Comparison of ENCODE assay signal across 8 cellular contexts in genomic region chr3:155862290-155862982, GRCh38. TPM values are rescaled to one million over a fixed set of nuclear protein-coding genes. Genes with fewer than 3 reads are reported as not detected.
DNase-seq lines count a peak whose midpoint lies in the region; ATAC-seq lines count a peak whose summit lies in the region.
"Not testable (repeated sequence)": the region's sequence is repeated elsewhere in the genome, so short reads cannot be mapped to it uniquely, and the experiment has no call there.

No MANE protein-coding gene starts in this region.

- H3K4me1 Mint-ChIP-seq in activated T-helper 17 cell treated with anti-CD3 and anti-CD28 coated beads, Interleukin-2, amount 50 U/mL, for 72 hours; memory B cell: not testable (repeated sequence)
- H3K4me1 Mint-ChIP-seq in dendritic cell treated with granulocyte-macrophage colony-stimulating factor and Interleukin-4, amounts not matched to agents 40 ng/mL and 50 ng/mL, for 4 days (ENCODE audit: low read depth): peaks cover 10% of the 10 kb centered on the region

- peak overlapping the region; percentile 88 for H3K27ac Mint-ChIP-seq in activated T-helper 17 cell treated with anti-CD3 and anti-CD28 coated beads, Interleukin-2, amount 50 U/mL, for 72 hours
- H3K27ac Mint-ChIP-seq in dendritic cell treated with granulocyte-macrophage colony-stimulating factor and Interleukin-4, amounts not matched to agents 40 ng/mL and 50 ng/mL, for 4 days: peak overlapping the region; percentile 25
- not testable (repeated sequence) for H3K27ac Mint-ChIP-seq in memory B cell

- H3K27me3 Mint-ChIP-seq in activated T-helper 17 cell treated with anti-CD3 and anti-CD28 coated beads, Interleukin-2, amount 50 U/mL, for 72 hours; dendritic cell treated with granulocyte-macrophage colony-stimulating factor and Interleukin-4, amounts not matched to agents 40 ng/mL and 50 ng/mL, for 4 days; memory B cell: not testable (repeated sequence)

- ATAC-seq in activated CD4-positive, CD25-positive, alpha-beta regulatory T cell treated with anti-CD3 and anti-CD28 coated beads, Interleukin-2, amount 50 U/mL, for 24 hours: peak; percentile 94 to 97
- peak; percentile 99 for ATAC-seq in activated T-helper 17 cell treated with anti-CD3 and anti-CD28 coated beads, Interleukin-2, amount 50 U/mL, for 72 hours (replicated peaks)
- peak; percentile 26 for ATAC-seq in memory B cell (ENCODE audit: low read depth)

- DNase-seq in DMS53 (lab: John Stamatoyannopoulos, UW): peak; percentile 42
- DNase-seq in MG63: peak; percentile 90
- DNase-seq in RPMI7951 (ENCODE audit: low read depth): peak; percentile 90
- DNase-seq in memory B cell (ENCODE audit: low spot score in 2 of 2): not testable (repeated sequence)
- peak; percentile 21 for DNase-seq in stimulated activated CD8-positive, alpha-beta memory T cell treated with anti-CD3 and anti-CD28 coated beads, Interleukin-12 subunit alpha, Interleukin-12 subunit beta, amount 100 ng/mL, for 4 hours (ENCODE audit: low read depth)

- H3K9me3 ChIP-seq in MG63: not testable (repeated sequence)

- intact Hi-C loops in dendritic cell treated with granulocyte-macrophage colony-stimulating factor and Interleukin-4, amounts not matched to agents 40 ng/mL and 50 ng/mL, for 4 days (cut with micrococcal nuclease): loop anchor here (5.0 kb wide), 1 partner anchor 110 kb away; no protein-coding TSS in a partner anchor

- peak overlapping the region; percentile 55 for H3K4me3 Mint-ChIP-seq in activated T-helper 17 cell treated with anti-CD3 and anti-CD28 coated beads, Interleukin-2, amount 50 U/mL, for 72 hours
- H3K4me3 Mint-ChIP-seq in dendritic cell treated with granulocyte-macrophage colony-stimulating factor and Interleukin-4, amounts not matched to agents 40 ng/mL and 50 ng/mL, for 4 days: not testable (repeated sequence)
- H3K4me3 Mint-ChIP-seq in memory B cell: peak overlapping the region; percentile 41

- not testable (repeated sequence) for H3K9me3 Mint-ChIP-seq in activated T-helper 17 cell treated with anti-CD3 and anti-CD28 coated beads, Interleukin-2, amount 50 U/mL, for 72 hours; dendritic cell treated with granulocyte-macrophage colony-stimulating factor and Interleukin-4, amounts not matched to agents 40 ng/mL and 50 ng/mL, for 4 days; memory B cell

- not testable (repeated sequence) for H3K36me3 ChIP-seq in MG63

- H3K27me3 ChIP-seq in MG63: not testable (repeated sequence)

- H3K36me3 Mint-ChIP-seq in activated T-helper 17 cell treated with anti-CD3 and anti-CD28 coated beads, Interleukin-2, amount 50 U/mL, for 72 hours (ENCODE audit: low read depth); dendritic cell treated with granulocyte-macrophage colony-stimulating factor and Interleukin-4, amounts not matched to agents 40 ng/mL and 50 ng/mL, for 4 days (ENCODE audit: low read depth); memory B cell: not testable (repeated sequence)

- H3K4me3 ChIP-seq in MG63: not testable (repeated sequence)

RNA-seq across cellular contexts. Expression of gene GMPS, which starts 8.0 kb away (rescaled TPM):
- 51.3 and 56.7 TPM in 2 replicates for total RNA-seq in MG63 (2014; rRNA removed; shearing (Covaris generic); ENCODE audit: low replicate concordance)
- 58.1 and 89.0 TPM in 2 replicates for total RNA-seq in RPMI7951 (2014; rRNA removed; shearing (Covaris generic))
- total RNA-seq in activated T-helper 17 cell treated with anti-CD3 and anti-CD28 coated beads, Interleukin-2, amount 50 U/mL, for 72 hours: 100 to 1,000 TPM in 1 of 2 donors, 10 to 100 TPM in 1; 83.5 to 113 TPM

RNA-seq across cellular contexts. Expression of gene SLC33A1, which starts 8.2 kb away (rescaled TPM):
- 30.2 and 50.1 TPM in 2 replicates for total RNA-seq in MG63 (2014; rRNA removed; shearing (Covaris generic); ENCODE audit: low replicate concordance)
- 32.8 and 45.4 TPM in 2 replicates for total RNA-seq in RPMI7951 (2014; rRNA removed; shearing (Covaris generic))
- total RNA-seq in activated T-helper 17 cell treated with anti-CD3 and anti-CD28 coated beads, Interleukin-2, amount 50 U/mL, for 72 hours: 10 to 100 TPM; 21.5 to 23.2 TPM

RNA-seq across cellular contexts. Expression of gene C3orf33, which starts 56.4 kb away (rescaled TPM):
- total RNA-seq in MG63 (2014; rRNA removed; shearing (Covaris generic); ENCODE audit: low replicate concordance): 5.1 and 11.5 TPM in 2 replicates
- 0.68 and 1.3 TPM in 2 replicates for total RNA-seq in RPMI7951 (2014; rRNA removed; shearing (Covaris generic))
- 1 to 10 TPM in 1 of 2 donors, under 1 TPM in 1; 0.98 to 1.8 TPM for total RNA-seq in activated T-helper 17 cell treated with anti-CD3 and anti-CD28 coated beads, Interleukin-2, amount 50 U/mL, for 72 hours

Comparison
In these comparisons a context has a peak if more than half of its experiments do, and no peak if none do; other contexts are left out.
1. ATAC-seq: peak in every context shown above with its lines; median percentile 99 in activated T-helper 17 cell treated with anti-CD3 and anti-CD28 coated beads, Interleukin-2, amount 50 U/mL, for 72 hours; 96 in activated CD4-positive, CD25-positive, alpha-beta regulatory T cell treated with anti-CD3 and anti-CD28 coated beads, Interleukin-2, amount 50 U/mL, for 24 hours; 26 in memory B cell.